1 cellular context compared by ENCODE assay signal in the genomic region with DNA sequence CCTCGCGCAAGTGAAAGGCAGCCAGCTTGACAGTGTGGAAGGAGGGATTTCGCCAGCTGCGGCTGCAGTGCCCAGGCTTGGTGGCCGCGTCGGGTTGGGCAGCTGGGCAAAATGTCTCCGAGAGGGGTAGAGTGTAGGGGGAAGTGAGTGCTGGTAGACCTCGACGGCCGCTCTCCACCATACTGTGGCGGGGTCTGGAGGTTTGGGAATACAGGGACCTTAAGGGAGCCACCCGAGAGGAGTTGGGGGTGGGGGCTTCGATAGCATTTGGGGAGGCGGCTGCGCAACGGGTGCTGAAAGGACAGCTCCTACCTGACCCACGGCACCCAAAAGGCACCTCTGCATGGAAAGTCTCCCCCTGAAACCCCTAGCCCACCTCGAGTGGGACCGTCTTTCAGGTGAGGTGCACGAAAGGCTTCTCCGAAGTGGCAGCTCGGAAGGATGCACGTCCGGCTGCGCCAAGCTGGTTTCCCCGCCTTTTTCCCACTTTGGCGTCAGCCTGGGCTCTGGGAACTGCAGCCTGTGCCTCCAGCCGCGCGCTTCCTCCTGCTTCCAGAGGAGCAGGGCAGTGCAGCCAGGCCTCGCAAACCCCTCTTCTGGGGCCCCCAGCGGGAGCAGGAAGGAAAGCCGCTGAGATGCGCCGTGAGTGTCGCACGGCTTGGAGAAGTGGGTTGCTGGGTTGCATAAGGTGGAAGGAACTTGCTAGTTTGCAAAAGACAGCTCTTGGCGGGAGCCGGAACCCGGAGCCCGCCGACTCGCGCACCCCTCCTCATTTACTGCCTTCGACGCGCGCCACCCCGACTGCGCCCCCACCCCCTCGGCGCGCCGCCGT.
TF ChIP-seq lines count a peak whose summit lies in the region.

No MANE protein-coding gene starts in this region.

TF ChIP-seq in HepG2, 621 proteins besides CTCF, POLR2A, EP300 and RAD21 (continued from another document and continues in another):
- TF ChIP-seq, protein P1, sequence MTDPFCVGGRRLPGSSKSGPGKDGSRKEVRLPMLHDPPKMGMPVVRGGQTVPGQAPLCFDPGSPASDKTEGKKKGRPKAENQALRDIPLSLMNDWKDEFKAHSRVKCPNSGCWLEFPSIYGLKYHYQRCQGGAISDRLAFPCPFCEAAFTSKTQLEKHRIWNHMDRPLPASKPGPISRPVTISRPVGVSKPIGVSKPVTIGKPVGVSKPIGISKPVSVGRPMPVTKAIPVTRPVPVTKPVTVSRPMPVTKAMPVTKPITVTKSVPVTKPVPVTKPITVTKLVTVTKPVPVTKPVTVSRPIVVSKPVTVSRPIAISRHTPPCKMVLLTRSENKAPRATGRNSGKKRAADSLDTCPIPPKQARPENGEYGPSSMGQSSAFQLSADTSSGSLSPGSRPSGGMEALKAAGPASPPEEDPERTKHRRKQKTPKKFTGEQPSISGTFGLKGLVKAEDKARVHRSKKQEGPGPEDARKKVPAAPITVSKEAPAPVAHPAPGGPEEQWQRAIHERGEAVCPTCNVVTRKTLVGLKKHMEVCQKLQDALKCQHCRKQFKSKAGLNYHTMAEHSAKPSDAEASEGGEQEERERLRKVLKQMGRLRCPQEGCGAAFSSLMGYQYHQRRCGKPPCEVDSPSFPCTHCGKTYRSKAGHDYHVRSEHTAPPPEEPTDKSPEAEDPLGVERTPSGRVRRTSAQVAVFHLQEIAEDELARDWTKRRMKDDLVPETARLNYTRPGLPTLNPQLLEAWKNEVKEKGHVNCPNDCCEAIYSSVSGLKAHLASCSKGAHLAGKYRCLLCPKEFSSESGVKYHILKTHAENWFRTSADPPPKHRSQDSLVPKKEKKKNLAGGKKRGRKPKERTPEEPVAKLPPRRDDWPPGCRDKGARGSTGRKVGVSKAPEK (CRISPR knock-in tag; IDR thresholded peaks at IDR 0.05; ENCODE audit: borderline replicate concordance), result no peak
- TF ChIP-seq TEAD2 (CRISPR knock-in tag; IDR thresholded peaks at IDR 0.05) (no peak), MBD4 (IDR thresholded peaks at IDR 0.05; ENCODE audit: borderline replicate concordance, low read length) (no peak), SMC3 (IDR thresholded peaks at IDR 0.05; ENCODE audit: low read length) (no peak), MAFF (IDR thresholded peaks at IDR 0.05; ENCODE audit: low read depth, low read length) (no peak), ZNF326 (CRISPR knock-in tag; IDR thresholded peaks at IDR 0.05; ENCODE audit: borderline replicate concordance) (peak; percentile 52; the same call in 1 of the 2 replicates), ZSCAN22 (CRISPR knock-in tag; IDR thresholded peaks at IDR 0.05) (no peak), ZBTB7B (CRISPR knock-in tag; IDR thresholded peaks at IDR 0.05) (no peak), ZNF879 (CRISPR knock-in tag; IDR thresholded peaks at IDR 0.05) (peak; percentile 66; the same call in 1 of the 2 replicates), ZBTB1 (CRISPR knock-in tag; IDR thresholded peaks at IDR 0.05; ENCODE audit: borderline replicate concordance) (no peak), TCF7L2 (IDR thresholded peaks at IDR 0.05; ENCODE audit: low read depth, low read length) (no peak), GTF2F1 (IDR thresholded peaks at IDR 0.05; ENCODE audit: low read length) (no peak), HMGA1 (CRISPR knock-in tag; conservative IDR thresholded peaks at IDR 0.05) (no peak), ZNF33A (CRISPR knock-in tag; IDR thresholded peaks at IDR 0.05; ENCODE audit: borderline replicate concordance) (no peak), ZMAT3 (CRISPR knock-in tag; conservative IDR thresholded peaks at IDR 0.05) (0 out of 2 replicates have a peak, but pooled peaks have one; percentile 71), EED (CRISPR knock-in tag; IDR thresholded peaks at IDR 0.05) (0 out of 2 replicates have a peak, but pooled peaks have one; percentile 45), ZNF430 (CRISPR knock-in tag; IDR thresholded peaks at IDR 0.05) (peak; percentile 3; the same call in 1 of the 2 replicates), RXRA (CRISPR knock-in tag; IDR thresholded peaks at IDR 0.05) (peak; percentile 31; the same call in 1 of the 2 replicates), ZFP41 (CRISPR knock-in tag; IDR thresholded peaks at IDR 0.05; ENCODE audit: borderline replicate concordance) (no peak), NFIC (IDR thresholded peaks at IDR 0.05; ENCODE audit: low read length) (no peak), GTF3A (CRISPR knock-in tag; conservative IDR thresholded peaks at IDR 0.05) (no peak), STAG1 (CRISPR knock-in tag; IDR thresholded peaks at IDR 0.05) (no peak), SRSF9 (IDR thresholded peaks at IDR 0.05; ENCODE audit: borderline replicate concordance, insufficient read depth, low read depth, low read length, poor library complexity, severe bottlenecking) (no peak), PRMT3 (CRISPR knock-in tag; IDR thresholded peaks at IDR 0.05; ENCODE audit: borderline replicate concordance, low read depth) (no peak), HMG20B (CRISPR knock-in tag; conservative IDR thresholded peaks at IDR 0.05) (no peak), MED13 (CRISPR knock-in tag; IDR thresholded peaks at IDR 0.05) (no peak), KDM3A (CRISPR knock-in tag; IDR thresholded peaks at IDR 0.05; ENCODE audit: low read depth) (no peak), DR1 (CRISPR knock-in tag; IDR thresholded peaks at IDR 0.05) (no peak)
- TF ChIP-seq, protein P2, sequence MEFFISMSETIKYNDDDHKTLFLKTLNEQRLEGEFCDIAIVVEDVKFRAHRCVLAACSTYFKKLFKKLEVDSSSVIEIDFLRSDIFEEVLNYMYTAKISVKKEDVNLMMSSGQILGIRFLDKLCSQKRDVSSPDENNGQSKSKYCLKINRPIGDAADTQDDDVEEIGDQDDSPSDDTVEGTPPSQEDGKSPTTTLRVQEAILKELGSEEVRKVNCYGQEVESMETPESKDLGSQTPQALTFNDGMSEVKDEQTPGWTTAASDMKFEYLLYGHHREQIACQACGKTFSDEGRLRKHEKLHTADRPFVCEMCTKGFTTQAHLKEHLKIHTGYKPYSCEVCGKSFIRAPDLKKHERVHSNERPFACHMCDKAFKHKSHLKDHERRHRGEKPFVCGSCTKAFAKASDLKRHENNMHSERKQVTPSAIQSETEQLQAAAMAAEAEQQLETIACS (CRISPR knock-in tag; IDR thresholded peaks at IDR 0.05), result peak; percentile 77
- TF ChIP-seq, protein P3, sequence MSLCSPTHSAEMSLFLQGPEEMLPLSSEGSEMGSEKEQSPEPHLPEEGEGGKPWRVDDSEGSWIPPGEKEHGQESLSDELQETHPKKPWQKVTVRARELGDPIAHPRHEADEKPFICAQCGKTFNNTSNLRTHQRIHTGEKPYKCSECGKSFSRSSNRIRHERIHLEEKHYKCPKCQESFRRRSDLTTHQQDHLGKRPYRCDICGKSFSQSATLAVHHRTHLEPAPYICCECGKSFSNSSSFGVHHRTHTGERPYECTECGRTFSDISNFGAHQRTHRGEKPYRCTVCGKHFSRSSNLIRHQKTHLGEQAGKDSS (CRISPR knock-in tag; IDR thresholded peaks at IDR 0.05; ENCODE audit: borderline replicate concordance, low read depth), result no peak
- TF ChIP-seq, protein P4, sequence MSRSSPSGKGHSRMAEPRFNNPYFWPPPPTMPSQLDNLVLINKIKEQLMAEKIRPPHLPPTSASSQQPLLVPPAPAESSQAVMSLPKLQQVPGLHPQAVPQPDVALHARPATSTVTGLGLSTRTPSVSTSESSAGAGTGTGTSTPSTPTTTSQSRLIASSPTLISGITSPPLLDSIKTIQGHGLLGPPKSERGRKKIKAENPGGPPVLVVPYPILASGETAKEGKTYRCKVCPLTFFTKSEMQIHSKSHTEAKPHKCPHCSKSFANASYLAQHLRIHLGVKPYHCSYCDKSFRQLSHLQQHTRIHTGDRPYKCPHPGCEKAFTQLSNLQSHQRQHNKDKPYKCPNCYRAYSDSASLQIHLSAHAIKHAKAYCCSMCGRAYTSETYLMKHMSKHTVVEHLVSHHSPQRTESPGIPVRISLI (CRISPR knock-in tag; IDR thresholded peaks at IDR 0.05; ENCODE audit: borderline replicate concordance), result no peak
- TF ChIP-seq, protein P5, sequence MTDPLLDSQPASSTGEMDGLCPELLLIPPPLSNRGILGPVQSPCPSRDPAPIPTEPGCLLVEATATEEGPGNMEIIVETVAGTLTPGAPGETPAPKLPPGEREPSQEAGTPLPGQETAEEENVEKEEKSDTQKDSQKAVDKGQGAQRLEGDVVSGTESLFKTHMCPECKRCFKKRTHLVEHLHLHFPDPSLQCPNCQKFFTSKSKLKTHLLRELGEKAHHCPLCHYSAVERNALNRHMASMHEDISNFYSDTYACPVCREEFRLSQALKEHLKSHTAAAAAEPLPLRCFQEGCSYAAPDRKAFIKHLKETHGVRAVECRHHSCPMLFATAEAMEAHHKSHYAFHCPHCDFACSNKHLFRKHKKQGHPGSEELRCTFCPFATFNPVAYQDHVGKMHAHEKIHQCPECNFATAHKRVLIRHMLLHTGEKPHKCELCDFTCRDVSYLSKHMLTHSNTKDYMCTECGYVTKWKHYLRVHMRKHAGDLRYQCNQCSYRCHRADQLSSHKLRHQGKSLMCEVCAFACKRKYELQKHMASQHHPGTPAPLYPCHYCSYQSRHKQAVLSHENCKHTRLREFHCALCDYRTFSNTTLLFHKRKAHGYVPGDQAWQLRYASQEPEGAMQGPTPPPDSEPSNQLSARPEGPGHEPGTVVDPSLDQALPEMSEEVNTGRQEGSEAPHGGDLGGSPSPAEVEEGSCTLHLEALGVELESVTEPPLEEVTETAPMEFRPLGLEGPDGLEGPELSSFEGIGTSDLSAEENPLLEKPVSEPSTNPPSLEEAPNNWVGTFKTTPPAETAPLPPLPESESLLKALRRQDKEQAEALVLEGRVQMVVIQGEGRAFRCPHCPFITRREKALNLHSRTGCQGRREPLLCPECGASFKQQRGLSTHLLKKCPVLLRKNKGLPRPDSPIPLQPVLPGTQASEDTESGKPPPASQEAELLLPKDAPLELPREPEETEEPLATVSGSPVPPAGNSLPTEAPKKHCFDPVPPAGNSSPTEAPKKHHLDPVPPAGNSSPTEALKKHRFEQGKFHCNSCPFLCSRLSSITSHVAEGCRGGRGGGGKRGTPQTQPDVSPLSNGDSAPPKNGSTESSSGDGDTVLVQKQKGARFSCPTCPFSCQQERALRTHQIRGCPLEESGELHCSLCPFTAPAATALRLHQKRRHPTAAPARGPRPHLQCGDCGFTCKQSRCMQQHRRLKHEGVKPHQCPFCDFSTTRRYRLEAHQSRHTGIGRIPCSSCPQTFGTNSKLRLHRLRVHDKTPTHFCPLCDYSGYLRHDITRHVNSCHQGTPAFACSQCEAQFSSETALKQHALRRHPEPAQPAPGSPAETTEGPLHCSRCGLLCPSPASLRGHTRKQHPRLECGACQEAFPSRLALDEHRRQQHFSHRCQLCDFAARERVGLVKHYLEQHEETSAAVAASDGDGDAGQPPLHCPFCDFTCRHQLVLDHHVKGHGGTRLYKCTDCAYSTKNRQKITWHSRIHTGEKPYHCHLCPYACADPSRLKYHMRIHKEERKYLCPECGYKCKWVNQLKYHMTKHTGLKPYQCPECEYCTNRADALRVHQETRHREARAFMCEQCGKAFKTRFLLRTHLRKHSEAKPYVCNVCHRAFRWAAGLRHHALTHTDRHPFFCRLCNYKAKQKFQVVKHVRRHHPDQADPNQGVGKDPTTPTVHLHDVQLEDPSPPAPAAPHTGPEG (CRISPR knock-in tag; IDR thresholded peaks at IDR 0.05), result no peak
- TF ChIP-seq, protein P6, sequence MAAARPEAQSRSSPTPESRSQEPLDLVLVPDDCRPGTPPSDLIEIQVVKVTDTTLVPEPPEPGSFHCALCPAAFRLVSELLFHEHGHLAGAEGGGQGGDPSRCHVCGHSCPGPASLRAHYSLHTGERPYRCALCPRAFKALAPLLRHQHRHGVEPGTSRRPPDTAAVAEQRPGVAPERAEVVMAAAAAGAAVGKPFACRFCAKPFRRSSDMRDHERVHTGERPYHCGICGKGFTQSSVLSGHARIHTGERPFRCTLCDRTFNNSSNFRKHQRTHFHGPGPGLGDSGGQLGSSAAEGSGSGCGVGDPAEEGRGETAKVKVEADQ (CRISPR knock-in tag; IDR thresholded peaks at IDR 0.05; ENCODE audit: borderline replicate concordance), result no peak
- TF ChIP-seq, protein P7, sequence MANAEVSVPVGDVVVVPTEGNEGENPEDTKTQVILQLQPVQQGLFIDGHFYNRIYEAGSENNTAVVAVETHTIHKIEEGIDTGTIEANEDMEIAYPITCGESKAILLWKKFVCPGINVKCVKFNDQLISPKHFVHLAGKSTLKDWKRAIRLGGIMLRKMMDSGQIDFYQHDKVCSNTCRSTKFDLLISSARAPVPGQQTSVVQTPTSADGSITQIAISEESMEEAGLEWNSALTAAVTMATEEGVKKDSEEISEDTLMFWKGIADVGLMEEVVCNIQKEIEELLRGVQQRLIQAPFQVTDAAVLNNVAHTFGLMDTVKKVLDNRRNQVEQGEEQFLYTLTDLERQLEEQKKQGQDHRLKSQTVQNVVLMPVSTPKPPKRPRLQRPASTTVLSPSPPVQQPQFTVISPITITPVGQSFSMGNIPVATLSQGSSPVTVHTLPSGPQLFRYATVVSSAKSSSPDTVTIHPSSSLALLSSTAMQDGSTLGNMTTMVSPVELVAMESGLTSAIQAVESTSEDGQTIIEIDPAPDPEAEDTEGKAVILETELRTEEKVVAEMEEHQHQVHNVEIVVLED (CRISPR knock-in tag; IDR thresholded peaks at IDR 0.05; ENCODE audit: borderline replicate concordance), result no peak
- TF ChIP-seq, protein P8, sequence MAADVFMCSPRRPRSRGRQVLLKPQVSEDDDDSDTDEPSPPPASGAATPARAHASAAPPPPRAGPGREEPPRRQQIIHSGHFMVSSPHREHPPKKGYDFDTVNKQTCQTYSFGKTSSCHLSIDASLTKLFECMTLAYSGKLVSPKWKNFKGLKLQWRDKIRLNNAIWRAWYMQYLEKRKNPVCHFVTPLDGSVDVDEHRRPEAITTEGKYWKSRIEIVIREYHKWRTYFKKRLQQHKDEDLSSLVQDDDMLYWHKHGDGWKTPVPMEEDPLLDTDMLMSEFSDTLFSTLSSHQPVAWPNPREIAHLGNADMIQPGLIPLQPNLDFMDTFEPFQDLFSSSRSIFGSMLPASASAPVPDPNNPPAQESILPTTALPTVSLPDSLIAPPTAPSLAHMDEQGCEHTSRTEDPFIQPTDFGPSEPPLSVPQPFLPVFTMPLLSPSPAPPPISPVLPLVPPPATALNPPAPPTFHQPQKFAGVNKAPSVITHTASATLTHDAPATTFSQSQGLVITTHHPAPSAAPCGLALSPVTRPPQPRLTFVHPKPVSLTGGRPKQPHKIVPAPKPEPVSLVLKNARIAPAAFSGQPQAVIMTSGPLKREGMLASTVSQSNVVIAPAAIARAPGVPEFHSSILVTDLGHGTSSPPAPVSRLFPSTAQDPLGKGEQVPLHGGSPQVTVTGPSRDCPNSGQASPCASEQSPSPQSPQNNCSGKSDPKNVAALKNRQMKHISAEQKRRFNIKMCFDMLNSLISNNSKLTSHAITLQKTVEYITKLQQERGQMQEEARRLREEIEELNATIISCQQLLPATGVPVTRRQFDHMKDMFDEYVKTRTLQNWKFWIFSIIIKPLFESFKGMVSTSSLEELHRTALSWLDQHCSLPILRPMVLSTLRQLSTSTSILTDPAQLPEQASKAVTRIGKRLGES (CRISPR knock-in tag; IDR thresholded peaks at IDR 0.05; ENCODE audit: borderline replicate concordance), result no peak
